Comparison of ENCODE assay signal across 19 cellular contexts in the genomic region with DNA sequence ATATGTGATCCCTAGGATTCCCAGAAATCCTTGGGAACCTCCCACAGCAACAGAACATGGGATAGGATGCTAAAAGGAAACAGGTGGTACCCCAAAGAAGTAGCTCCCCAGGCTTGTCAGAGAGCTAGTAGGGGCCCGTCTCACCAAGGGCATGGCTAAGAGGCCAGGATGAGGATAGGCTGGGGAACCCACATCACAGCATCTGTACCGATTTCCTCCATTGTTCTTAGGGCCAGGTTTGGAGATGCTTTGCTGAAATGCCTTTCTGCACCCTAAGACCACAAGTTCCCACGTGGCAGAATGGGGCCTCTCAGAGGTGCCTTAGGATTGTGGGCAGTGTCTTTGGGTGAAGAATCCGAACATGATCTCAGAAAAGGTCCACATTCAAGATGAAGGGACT.
DNase-seq lines count a peak whose midpoint lies in the region; ATAC-seq, FAIRE-seq and TF ChIP-seq lines count a peak whose summit lies in the region.
"Had no signal": no experiment of that assay in that cellular context is flagged by ENCODE, and none has a peak within 500 bp of the region (broad histone marks: within the 10 kb centered on the region; RNA-seq: fewer than 3 reads in every experiment).

No MANE protein-coding gene starts in this region.

- TF ChIP-seq CTCF in MCF 10A (IDR thresholded peaks at IDR 0.05; ENCODE audit: unreplicated experiment), result no peak
- no peak for TF ChIP-seq CTCF in breast epithelium (IDR thresholded peaks at IDR 0.05)
- no peak for TF ChIP-seq CTCF in astrocyte (IDR thresholded peaks at IDR 0.05; ENCODE audit: insufficient read depth, low read depth, low read length)
- TF ChIP-seq CTCF in transverse colon (IDR thresholded peaks at IDR 0.05), result no peak

- in situ Hi-C loops in transverse colon (cut with MboI; ENCODE audit: low pct_ligation_motif_present in 1 of 4, low pct_unique_long_range_greater_than_20kb in 1 of 4, low sequenced_read_pairs in 3 of 4), result no loop called here

- TF ChIP-seq EP300 in transverse colon (IDR thresholded peaks at IDR 0.05; ENCODE audit: low read depth), result no peak

- H3K9me3 ChIP-seq in breast epithelium (no peaks in the 10 kb centered on the region), astrocyte (ENCODE audit: insufficient read depth, low read depth, low read length) (no peaks in the 10 kb centered on the region), mucosa of rectum (ENCODE audit: control insufficient read depth in 2 of 2, low read length in 2 of 2) (peaks cover 0 to 2% of the 10 kb centered on the region in 2 donors), transverse colon (no peaks in the 10 kb centered on the region), aorta (ENCODE audit: control insufficient read depth, low read length) (no peaks in the 10 kb centered on the region)

- DNase-seq in MCF 10A (ENCODE audit: unreplicated experiment) (no peak), breast epithelium (ENCODE audit: low spot score in 2 of 2) (no peak), astrocyte (ENCODE audit: low read depth) (no peak), transverse colon (no peak), islet precursor cell (no peak), cerebellar nuclear complex (lab: John Stamatoyannopoulos, UW) (no peak), aorta (no peak)
- DNase-seq: DMS 273 treated with DMSO at 0.1 percent for 48 hours, MM.1S, NCI-H1092 treated with DMSO at 0.1 percent for 48 hours, NCI-H2081 treated with DMSO at 0.1 percent for 48 hours, NCI-H510A, NCI-H82 had no signal

- POLR2A ChIA-PET in MCF 10A (lab: Yijun Ruan, JAX), result no interaction called here

- BruUV-seq in MCF 10A (replicated peaks; lab: Mats Ljungman, UMichigan), result no TSS peak

- peak overlapping the region; percentile 41 for H3K27ac Mint-ChIP-seq in MCF 10A (ENCODE audit: low read depth, unreplicated experiment)
- no peak overlapping the region for H3K27ac Mint-ChIP-seq in astrocyte (ENCODE audit: unreplicated experiment)
- H3K27ac Mint-ChIP-seq: CD14-positive monocyte had no signal

- no peaks in the 10 kb centered on the region for H4K20me1 ChIP-seq in astrocyte (ENCODE audit: insufficient read depth, low read length)

- peak overlapping the region; percentile 9 for H3K4me2 ChIP-seq in astrocyte (ENCODE audit: low read length)

- H3K27ac ChIP-seq in breast epithelium, result no peak overlapping the region
- H3K27ac ChIP-seq in astrocyte (ENCODE audit: low read depth, low read length), result no peak overlapping the region
- peak overlapping the region; percentile 31 to 49 for H3K27ac ChIP-seq in mucosa of rectum (ENCODE audit: low read depth in 2 of 2, low read length in 2 of 2)
- H3K27ac ChIP-seq in transverse colon, result peak overlapping the region; percentile 25 to 60 (median 45)
- no peak overlapping the region for H3K27ac ChIP-seq in aorta (ENCODE audit: low read depth in 1 of 2, low read length in 2 of 2)
- H3K27ac ChIP-seq: 22Rv1 had no signal

- H3K9me3 Mint-ChIP-seq in MCF 10A (ENCODE audit: unreplicated experiment) (no peaks in the 10 kb centered on the region), astrocyte (ENCODE audit: unreplicated experiment) (peaks cover 4% of the 10 kb centered on the region)

- H3K36me3 Mint-ChIP-seq in MCF 10A (ENCODE audit: insufficient read depth, unreplicated experiment), result no peaks in the 10 kb centered on the region
- no peaks in the 10 kb centered on the region for H3K36me3 Mint-ChIP-seq in astrocyte (ENCODE audit: low read depth, unreplicated experiment)
- H3K36me3 Mint-ChIP-seq: CD14-positive monocyte had no signal

- H3K27me3 Mint-ChIP-seq in MCF 10A (ENCODE audit: insufficient read depth, unreplicated experiment) (no peaks in the 10 kb centered on the region), astrocyte (ENCODE audit: low read depth, unreplicated experiment) (no peaks in the 10 kb centered on the region)

- H3K9ac ChIP-seq in astrocyte (ENCODE audit: low read length), result no peak overlapping the region
- no peak overlapping the region for H3K9ac ChIP-seq in mucosa of rectum (ENCODE audit: low read depth in 1 of 2, low read length in 2 of 2)

- no peak for FAIRE-seq in astrocyte (lab: Jason Lieb, UNC)
- FAIRE-seq: GM12892, H1 had no signal

- H3K36me3 ChIP-seq in breast epithelium, result no peaks in the 10 kb centered on the region
- H3K36me3 ChIP-seq in astrocyte (ENCODE audit: insufficient read depth, low read length), result no peaks in the 10 kb centered on the region
- no peaks in the 10 kb centered on the region for H3K36me3 ChIP-seq in mucosa of rectum (ENCODE audit: control insufficient read depth in 2 of 2, insufficient read depth in 2 of 2, low read length in 2 of 2)
- no peaks in the 10 kb centered on the region for H3K36me3 ChIP-seq in transverse colon
- H3K36me3 ChIP-seq in aorta (ENCODE audit: control insufficient read depth in 1 of 2, insufficient read depth in 2 of 2, low read length in 1 of 2), result no peaks in the 10 kb centered on the region

- 50 to 76% methylated on average over 2 to 4 of the region's 4 CpGs for WGBS in transverse colon (ENCODE audit: low coverage in 1 of 2), 2 donors
- 71 to 77% methylated on average over 4 of the region's 4 CpGs for WGBS in aorta, 2 donors

- H3K4me1 Mint-ChIP-seq in MCF 10A (ENCODE audit: insufficient read depth, unreplicated experiment) (peaks cover 13% of the 10 kb centered on the region), astrocyte (ENCODE audit: low read depth, unreplicated experiment) (peaks cover 6% of the 10 kb centered on the region)
- H3K4me1 Mint-ChIP-seq: CD14-positive monocyte had no signal

- H3K4me1 ChIP-seq in breast epithelium, result no peaks in the 10 kb centered on the region
- peaks cover 6% of the 10 kb centered on the region for H3K4me1 ChIP-seq in astrocyte (ENCODE audit: insufficient read depth, low read length)
- no peaks in the 10 kb centered on the region for H3K4me1 ChIP-seq in mucosa of rectum (ENCODE audit: control insufficient read depth in 2 of 2, insufficient read depth in 2 of 2, low read length in 2 of 2)
- no peaks in the 10 kb centered on the region for H3K4me1 ChIP-seq in transverse colon
- no peaks in the 10 kb centered on the region for H3K4me1 ChIP-seq in aorta (ENCODE audit: control insufficient read depth in 1 of 2, insufficient read depth in 2 of 2, low read length in 2 of 2)

- no peaks in the 10 kb centered on the region for H3K79me2 ChIP-seq in astrocyte (ENCODE audit: insufficient read depth, low read length)

- ATAC-seq in aorta (ENCODE audit: low FRiP score), result no peak
- ATAC-seq: Right ventricle myocardium inferior had no signal

- no peak overlapping the region for H3K4me3 ChIP-seq in breast epithelium
- no peak overlapping the region for H3K4me3 ChIP-seq in astrocyte (ENCODE audit: insufficient read depth, low read depth, low read length)
- no peak overlapping the region for H3K4me3 ChIP-seq in mucosa of rectum (ENCODE audit: low read length in 2 of 2)
- H3K4me3 ChIP-seq in transverse colon, result no peak overlapping the region
- no peak overlapping the region for H3K4me3 ChIP-seq in aorta (ENCODE audit: low read length in 2 of 2)

- no peak for TF ChIP-seq POLR2A in breast epithelium (IDR thresholded peaks at IDR 0.05)
- no peak for TF ChIP-seq POLR2A in transverse colon (IDR thresholded peaks at IDR 0.05)

- CTCF ChIA-PET in MCF 10A (lab: Yijun Ruan, JAX), result interaction anchor here (0.6 kb wide), 1 partner anchor 96 kb away, joined by 3 read pairs; no protein-coding TSS in a partner anchor

- no peak overlapping the region for H2AFZ ChIP-seq in astrocyte (ENCODE audit: low read depth, low read length)

- intact Hi-C loops in MCF 10A (cut with micrococcal nuclease) (no loop called here), breast epithelium (cut with DNase I; ENCODE audit: low total_unique reads) (no loop called here), transverse colon (cut with DNase I; ENCODE audit: low total_unique reads) (no loop called here), aorta (cut with DNase I) (no loop called here)

- no peaks in the 10 kb centered on the region for H3K27me3 ChIP-seq in breast epithelium
- no peaks in the 10 kb centered on the region for H3K27me3 ChIP-seq in astrocyte (ENCODE audit: insufficient read depth, low read length)
- H3K27me3 ChIP-seq in mucosa of rectum (ENCODE audit: control insufficient read depth in 2 of 2, insufficient read depth in 2 of 2, low read length in 2 of 2), result no peaks in the 10 kb centered on the region
- H3K27me3 ChIP-seq in transverse colon, result no peaks in the 10 kb centered on the region
- no peaks in the 10 kb centered on the region for H3K27me3 ChIP-seq in aorta (ENCODE audit: control insufficient read depth in 1 of 2, insufficient read depth in 2 of 2, low read length in 1 of 2)

- H3K4me3 Mint-ChIP-seq in MCF 10A (ENCODE audit: unreplicated experiment) (no peak overlapping the region), astrocyte (ENCODE audit: unreplicated experiment) (no peak overlapping the region)
- H3K4me3 Mint-ChIP-seq: CD14-positive monocyte had no signal

Comparison
In these comparisons a context has a peak if more than half of its experiments do, and no peak if none do; other contexts are left out.
1. H3K27ac ChIP-seq: peak in mucosa of rectum (2 of 2) and transverse colon (4 of 4); none in breast epithelium (0 of 2), astrocyte (single experiment) and aorta (0 of 2).